20 cellular contexts compared by ENCODE assay signal in genomic region chr20:37711001-37711400, GRCh38. TPM values are rescaled to one million over a fixed set of nuclear protein-coding genes. Genes with fewer than 3 reads are reported as not detected.
DNase-seq lines count a peak whose midpoint lies in the region; ATAC-seq, FAIRE-seq and TF ChIP-seq lines count a peak whose summit lies in the region.
"Had no signal": no experiment of that assay in that cellular context is flagged by ENCODE, and none has a peak within 500 bp of the region (broad histone marks: within the 10 kb centered on the region; RNA-seq: fewer than 3 reads in every experiment).

No MANE protein-coding gene starts in this region.

- no peak overlapping the region for H3K4me2 ChIP-seq in K562 (ENCODE audit: insufficient read depth, low read length)

- peaks cover 17% of the 10 kb centered on the region for H3K79me2 ChIP-seq in K562 (ENCODE audit: control insufficient read depth, insufficient read depth, low read length)

- in situ Hi-C loops in K562 (cut with MboI): no loop called here

- no peak for DNase-seq in heart left ventricle
- no peak for DNase-seq in Right ventricle myocardium inferior (ENCODE audit: missing footprints)
- DNase-seq in K562 (ENCODE audit: extremely low read depth in 1 of 4, low spot score in 3 of 4): peak in 2 of 4 experiments; percentile 59 to 70
- peak; percentile 52 for DNase-seq in islet precursor cell
- no peak for DNase-seq in testis
- DNase-seq in NCI-H1694 (lab: John Stamatoyannopoulos, UW): no peak
- DNase-seq in iPS-NIHi11 (ENCODE audit: low spot score): no peak
- DNase-seq: activated CD8-positive, alpha-beta T cell treated with anti-CD3 and anti-CD28 coated beads, Interleukin-2, amount 10 ng/mL, durations not matched to agents 7 days and 5 days; DMS79 treated with DMSO at 0.1 percent for 48 hours; glutamatergic neuron; NCI-H187 treated with DMSO at 0.1 percent for 48 hours; NCI-H526; nucleus accumbens; SW 1271; upper lobe of left lung had no signal

- H4K20me1 ChIP-seq in K562 (replicated peaks; ENCODE audit: control insufficient read depth, insufficient read depth, low read length): peaks cover 15% of the 10 kb centered on the region

- H3K4me1 ChIP-seq in heart left ventricle (peaks cover 0 to 55% (median 32%) of the 10 kb centered on the region in 12 donors), K562 (replicated peaks in 1 of 2; ENCODE audit: control insufficient read depth in 2 of 2, insufficient read depth in 2 of 2, low read length in 2 of 2) (peaks cover 3 to 29% of the 10 kb centered on the region in 2 experiments), testis (peaks cover 35% of the 10 kb centered on the region)

- TF ChIP-seq CTCF in heart left ventricle (IDR thresholded peaks at IDR 0.05) (no peak), K562 (IDR thresholded peaks at IDR 0.05 in 2 of 3, conservative IDR thresholded peaks at IDR 0.05 in 1 of 3; ENCODE audit: insufficient read depth in 2 of 3, low read depth in 1 of 3, low read length in 3 of 3) (no peak), testis (IDR thresholded peaks at IDR 0.05) (no peak)

- H3K9me1 ChIP-seq in K562 (ENCODE audit: control insufficient read depth, insufficient read depth, low read length): no peaks in the 10 kb centered on the region

- WGBS in heart left ventricle, 4 donors: 57 to 76% (median 67%) methylated on average over 2 of the region's 2 CpGs
- 11% methylated on average over 2 of the region's 2 CpGs for WGBS in K562 (ENCODE audit: insufficient coverage, low coverage, missing lambda C conversion rate)
- WGBS in testis, 2 donors: 78 to 81% methylated on average over 2 of the region's 2 CpGs

- H3K4me3 ChIP-seq in heart left ventricle (no peak overlapping the region), K562 (no peak overlapping the region), testis (no peak overlapping the region)
- H3K4me3 ChIP-seq: upper lobe of left lung had no signal

- H3K9ac ChIP-seq in K562 (ENCODE audit: insufficient read depth in 1 of 2, low read depth in 2 of 2, low read length in 2 of 2): no peak overlapping the region

- no peak for TF ChIP-seq RAD21 in K562 (CRISPR knock-in tag; conservative IDR thresholded peaks at IDR 0.05 in 1 of 2, IDR thresholded peaks at IDR 0.05 in 1 of 2)

- ATAC-seq in heart left ventricle (peak in 3 of 4 donors; percentile 13 to 32 (median 25)), Right ventricle myocardium inferior (no peak), K562 (peak; percentile 87), GM18858 (IDR thresholded peaks at IDR 0.05; ENCODE audit: unreplicated experiment) (no peak)
- ATAC-seq: activated CD8-positive, alpha-beta T cell treated with anti-CD3 and anti-CD28 coated beads, Interleukin-2, amount 10 ng/mL, durations not matched to agents 7 days and 5 days; WTC11 had no signal

- H3K27me3 ChIP-seq in heart left ventricle (no peaks in the 10 kb centered on the region), K562 (ENCODE audit: control insufficient read depth in 2 of 2, insufficient read depth in 2 of 2, low read length in 2 of 2) (no peaks in the 10 kb centered on the region), testis (no peaks in the 10 kb centered on the region)
- H3K27me3 ChIP-seq: upper lobe of left lung had no signal

- no peaks in the 10 kb centered on the region for H3K36me3 ChIP-seq in heart left ventricle
- 0 out of 3 replicates have a peak, but pooled peaks cover 2% of the 10 kb centered on the region for H3K36me3 ChIP-seq in K562 (ENCODE audit: control insufficient read depth, insufficient read depth, low read length)
- H3K36me3 ChIP-seq in testis (ENCODE audit: low read depth, missing control alignments): peaks cover 5% of the 10 kb centered on the region
- H3K36me3 ChIP-seq: upper lobe of left lung had no signal

- POLR2A ChIA-PET in K562 (lab: Yijun Ruan, JAX): interaction anchor here (1.8 kb wide), 1 partner anchor 16 kb away, joined by 8 read pairs; the partner anchor contains the start of gene CTNNBL1

- H3K9me3 ChIP-seq in heart left ventricle (peaks cover 0 to 13% (median 5%) of the 10 kb centered on the region in 12 donors), K562 (replicated peaks; ENCODE audit: control insufficient read depth, insufficient read depth, low read depth, low read length) (no peaks in the 10 kb centered on the region), testis (no peaks in the 10 kb centered on the region)

- H3K27ac ChIP-seq in heart left ventricle (peak overlapping the region in 4 of 12 donors; percentile 11 to 53 (median 32)), K562 (ENCODE audit: extremely low read depth, low read depth, low read length) (peak overlapping the region; percentile 31; the same call in 1 of the 3 replicates), testis (peak overlapping the region; percentile 27 to 46)

- intact Hi-C loops in heart left ventricle (cut with DNase I) (no loop called here), Right ventricle myocardium inferior (cut with DNase I) (no loop called here), K562 (cut with micrococcal nuclease) (no loop called here), testis (cut with DNase I; ENCODE audit: low total_unique reads) (no loop called here)

- BruUV-seq in K562 (replicated peaks; lab: Mats Ljungman, UMichigan): no TSS peak

- peak; percentile 52 for TF ChIP-seq EP300 in K562 (IDR thresholded peaks at IDR 0.05; ENCODE audit: low read length)

- TF ChIP-seq POLR2A in heart left ventricle (IDR thresholded peaks at IDR 0.05) (no peak), K562 (conservative IDR thresholded peaks at IDR 0.05) (no peak), testis (IDR thresholded peaks at IDR 0.05) (no peak)

- peak; percentile 64 for FAIRE-seq in K562 (lab: Jason Lieb, UNC)
- FAIRE-seq: A204.1, colon, keratinocyte had no signal

- no peak overlapping the region for H2AFZ ChIP-seq in K562 (ENCODE audit: low read depth, low read length)

- CTCF ChIA-PET in K562 (lab: Yijun Ruan, JAX; ENCODE audit: low intra/inter-chr PET ratio): no interaction called here

TF ChIP-seq in K562, 482 proteins besides CTCF, POLR2A, EP300 and RAD21 (continues in another document):
- peak; percentile 59 for TF ChIP-seq TAL1 (IDR thresholded peaks at IDR 0.05)
- peak; percentile 35; the same call in 1 of the 2 replicates for TF ChIP-seq MAX (CRISPR knock-in tag; IDR thresholded peaks at IDR 0.05)
- no peak for TF ChIP-seq CREB1 (IDR thresholded peaks at IDR 0.05)
- TF ChIP-seq CREB1 (CRISPR knock-in tag; IDR thresholded peaks at IDR 0.05): no peak
- TF ChIP-seq SNRNP70 (optimal IDR thresholded peaks at IDR 0.05; ENCODE audit: low read depth, low read length): no peak
- TF ChIP-seq CREBBP (IDR thresholded peaks at IDR 0.05; ENCODE audit: low read depth, low read length): no peak
- TF ChIP-seq HDAC2 (IDR thresholded peaks at IDR 0.05): no peak
- TF ChIP-seq FOSL1 (tag; conservative IDR thresholded peaks at IDR 0.05): peak; percentile 68
- no peak for TF ChIP-seq NR2C1 (IDR thresholded peaks at IDR 0.05)
- peak; percentile 44; the same call in 1 of the 2 replicates for TF ChIP-seq NR2C1 (tag; IDR thresholded peaks at IDR 0.05)
- peak; percentile 82 for TF ChIP-seq GATA2 (CRISPR knock-in tag; IDR thresholded peaks at IDR 0.05)
- TF ChIP-seq CBFA2T3 (IDR thresholded peaks at IDR 0.05): peak; percentile 76
- no peak for TF ChIP-seq ZNF23 (CRISPR knock-in tag; IDR thresholded peaks at IDR 0.05)
- TF ChIP-seq FOXM1 (IDR thresholded peaks at IDR 0.05; ENCODE audit: low read depth): peak; percentile 23; the same call in 1 of the 2 replicates
- TF ChIP-seq FOXM1 (CRISPR knock-in tag; IDR thresholded peaks at IDR 0.05; ENCODE audit: low read depth): no peak
- TF ChIP-seq ZBTB2 (IDR thresholded peaks at IDR 0.05): no peak
- peak; percentile 58 for TF ChIP-seq NFE2 (IDR thresholded peaks at IDR 0.05; ENCODE audit: low read depth)
- TF ChIP-seq ZNF184 (CRISPR knock-in tag; IDR thresholded peaks at IDR 0.05): no peak
- peak; percentile 72 for TF ChIP-seq DPF2 (IDR thresholded peaks at IDR 0.05)

RNA-seq across cellular contexts. Expression of gene CTNNBL1, which starts 17.2 kb away (rescaled TPM):
- total RNA-seq in heart left ventricle (10 to 100 TPM; 22.6 to 68.9 (median 50.5) TPM), Right ventricle myocardium inferior (62.1 TPM), K562 (2014; rRNA removed) (32.4 and 35.4 TPM in 2 replicates), K562 (2014; rRNA removed; fragmentation: Illumina TruSeq; extraction: Trizol) (39.5 TPM in 2 replicates), K562 (2015; rRNA removed; fragmentation: Illumina TruSeq; extraction: Trizol) (39.9 and 47.1 TPM in 2 replicates), K562 (2021) (48.6 and 55.1 TPM in 2 replicates), testis (10 to 100 TPM; 50.4 to 61.0 TPM)
- polyA plus RNA-seq in heart left ventricle (10 to 100 TPM; 40.7 to 56.2 TPM), K562 (2011; rRNA removed) (27.6 and 33.9 TPM in 2 replicates), K562 (2014; fragmentation: Illumina TruSeq; extraction: Trizol) (44.2 and 51.7 TPM in 2 replicates), K562 (2014; fragmentation: Nextera tagmentation; extraction: Ambion mirVana) (10 to 100 TPM; 43.6 to 85.6 TPM), K562 (2014; rRNA removed) (48.0 and 52.1 TPM in 2 replicates), testis (ENCODE audit: insufficient read depth, low read depth, low replicate concordance) (119 TPM)
- total RNA-seq in K562 (2011; cell fraction: chromatin; rRNA removed; ENCODE audit: low replicate concordance): 16.7 and 18.9 TPM in 2 replicates
- 11.3 and 14.2 TPM in 2 replicates for total RNA-seq in K562 (2011; cell fraction: nucleolus; rRNA removed)
- total RNA-seq in K562 (2011; cell fraction: nucleoplasm; rRNA removed): 13.0 and 15.7 TPM in 2 replicates
- polyA plus RNA-seq in K562 (2011; cell fraction: cytosol; rRNA removed): 21.9 and 24.6 TPM in 2 replicates
- 16.0 and 18.0 TPM in 2 replicates for polyA plus RNA-seq in K562 (2011; cell fraction: nucleus; rRNA removed)
- polyA plus RNA-seq in K562 (2012): 44.1 and 57.9 TPM in 2 replicates
- polyA minus RNA-seq in K562 (2011; rRNA and poly(A)+ RNA removed): 36.7 and 41.5 TPM in 2 replicates
- 21.9 and 23.6 TPM in 2 replicates for polyA minus RNA-seq in K562 (2011; cell fraction: cytosol; rRNA and poly(A)+ RNA removed)
- polyA minus RNA-seq in K562 (2011; cell fraction: nucleus; rRNA and poly(A)+ RNA removed): 12.4 and 19.3 TPM in 2 replicates

Comparison
In these comparisons a context has a peak if more than half of its experiments do, and no peak if none do; other contexts are left out.
1. ATAC-seq: peak in heart left ventricle (3 of 4) and K562 (single experiment); none in Right ventricle myocardium inferior (single experiment) and GM18858 (single experiment).